22 cellular contexts compared by ENCODE assay signal in the genomic region with DNA sequence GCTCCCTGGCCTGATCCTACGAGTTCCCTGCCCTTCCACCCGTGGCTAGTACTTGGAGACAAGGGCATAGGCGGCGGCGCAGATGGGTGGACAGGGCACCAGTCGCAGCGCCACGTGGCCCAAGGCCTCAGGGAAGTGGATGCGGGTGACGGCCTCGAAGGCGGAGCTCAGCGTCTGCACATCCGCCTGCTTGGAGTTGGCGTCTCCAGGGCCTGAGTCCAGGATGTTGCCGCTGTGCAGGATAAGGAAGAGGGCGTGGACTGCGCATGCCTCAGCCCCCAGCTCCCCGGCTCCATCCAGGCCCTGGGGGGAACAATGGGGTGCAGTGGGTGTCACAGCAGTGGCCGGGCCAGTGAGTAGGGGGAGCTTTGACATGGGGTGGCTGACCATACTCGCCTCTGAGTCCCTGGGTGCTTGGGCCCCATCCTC. TPM values are rescaled to one million over a fixed set of nuclear protein-coding genes. Genes with fewer than 3 reads are reported as not detected.
A peak's percentile ranks its signal among the peaks of the same experiment; 100 is the strongest.
DNase-seq lines count a peak whose midpoint lies in the region; ATAC-seq and TF ChIP-seq lines count a peak whose summit lies in the region.
"Had no signal": no experiment of that assay in that cellular context is flagged by ENCODE, and none has a peak within 500 bp of the region (broad histone marks: within the 10 kb centered on the region; RNA-seq: fewer than 3 reads in every experiment).

No MANE protein-coding gene starts in this region.

- no peak for DNase-seq in activated T-cell treated with anti-CD3 and anti-CD28 coated beads, Interleukin-2, amount 50 U/mL, for 24 hours
- DNase-seq in activated T-cell treated with anti-CD3 and anti-CD28 coated beads, Interleukin-2, amount 50 U/mL, for 48 hours = no peak
- DNase-seq in IMR-90 (no peak), left ventricle myocardium inferior (peak; percentile 45), posterior vena cava (ENCODE audit: low spot score) (peak; percentile 81), HEK293T (ENCODE audit: extremely low spot score) (no peak), DMS79 treated with DMSO at 0.1 percent for 48 hours (lab: John Stamatoyannopoulos, UW) (no peak), NCI-H2107 (lab: John Stamatoyannopoulos, UW) (no peak)
- DNase-seq: Caco-2; CD4-positive, alpha-beta memory T cell; GM23248; H9; NCI-H1105; NCI-H2081; NCI-H446 treated with DMSO at 0.1 percent for 48 hours; NCI-H526 treated with DMSO at 0.1 percent for 48 hours; SIG-M5; SK-N-SH had no signal

- no peak for TF ChIP-seq POLR2A in IMR-90 (IDR thresholded peaks at IDR 0.05; ENCODE audit: low read depth, low read length)

- peak overlapping the region; percentile 22 for H3K27ac Mint-ChIP-seq in activated T-cell treated with anti-CD3 and anti-CD28 coated beads, Interleukin-2, amount 50 U/mL, for 24 hours
- H3K27ac Mint-ChIP-seq: H9 had no signal

- in situ Hi-C loops in IMR-90 (cut with MboI; ENCODE audit: low sequenced_read_pairs) = no loop called here

- H3K4me1 Mint-ChIP-seq in activated T-cell treated with anti-CD3 and anti-CD28 coated beads, Interleukin-2, amount 50 U/mL, for 24 hours (ENCODE audit: low read depth) = peaks cover 29% of the 10 kb centered on the region

- H3K27me3 ChIP-seq in IMR-90 (ENCODE audit: control insufficient read depth, insufficient read depth, low read length) (no peaks in the 10 kb centered on the region), left ventricle myocardium inferior (ENCODE audit: low read depth) (no peaks in the 10 kb centered on the region)

- no peaks in the 10 kb centered on the region for H4K20me1 ChIP-seq in IMR-90 (ENCODE audit: insufficient read depth, low read length)

- H4K91ac ChIP-seq in IMR-90 (ENCODE audit: insufficient read depth, low read depth, low read length) = no peak overlapping the region

- no peak for TF ChIP-seq CTCF in IMR-90 (conservative IDR thresholded peaks at IDR 0.05; ENCODE audit: low read depth, low read length)
- no peak for TF ChIP-seq CTCF in left ventricle myocardium inferior (IDR thresholded peaks at IDR 0.05; ENCODE audit: borderline replicate concordance)

- no peak overlapping the region for H3K56ac ChIP-seq in IMR-90 (ENCODE audit: extremely low read depth, insufficient read depth, low read length)

- no peak for ATAC-seq in IMR-90 (ENCODE audit: low read depth)

- no peak overlapping the region for H3K18ac ChIP-seq in IMR-90 (ENCODE audit: low read depth, low read length)

- no peak overlapping the region for H4K5ac ChIP-seq in IMR-90 (ENCODE audit: low read depth, low read length)

- no peak overlapping the region for H3K4me2 ChIP-seq in IMR-90 (ENCODE audit: low read depth, low read length)
- H3K4me2 ChIP-seq: BLaER1 treated with 17β-estradiol and CSF1 and Interleukin-3, amounts not matched to agents 10 nM and 100 nM; KMS-11; SK-N-SH had no signal

- H3K4me3 ChIP-seq in IMR-90 (ENCODE audit: insufficient read depth, low read depth, low read length) (no peak overlapping the region), left ventricle myocardium inferior (no peak overlapping the region)
- H3K4me3 ChIP-seq: BLaER1 treated with 17β-estradiol and CSF1 and Interleukin-3, amounts not matched to agents 10 nM and 100 nM; GM23248 had no signal

- H3K9ac ChIP-seq in IMR-90 (ENCODE audit: low read depth, low read length) = no peak overlapping the region
- H3K9ac ChIP-seq: BLaER1 treated with 17β-estradiol and CSF1 and Interleukin-3, amounts not matched to agents 10 nM and 100 nM; GM23248; KMS-11; SK-N-SH had no signal

- no peak overlapping the region for H2BK120ac ChIP-seq in IMR-90 (ENCODE audit: low read depth, low read length)

- H3K9me3 ChIP-seq in IMR-90 (ENCODE audit: control insufficient read depth, insufficient read depth, low read length) = no peaks in the 10 kb centered on the region
- H3K9me3 ChIP-seq in left ventricle myocardium inferior (replicated peaks) = no peaks in the 10 kb centered on the region
- H3K9me3 ChIP-seq: Caco-2, SK-N-SH had no signal

- peaks cover 4% of the 10 kb centered on the region for H3K9me1 ChIP-seq in IMR-90 (ENCODE audit: insufficient read depth, low read length)

- H3K9me3 Mint-ChIP-seq in activated T-cell treated with anti-CD3 and anti-CD28 coated beads, Interleukin-2, amount 50 U/mL, for 24 hours = no peaks in the 10 kb centered on the region
- H3K9me3 Mint-ChIP-seq: CD4-positive, alpha-beta memory T cell; H9 had no signal

- H3K4ac ChIP-seq in IMR-90 (ENCODE audit: low read depth, low read length) = no peak overlapping the region

- no peaks in the 10 kb centered on the region for H3K27me3 Mint-ChIP-seq in activated T-cell treated with anti-CD3 and anti-CD28 coated beads, Interleukin-2, amount 50 U/mL, for 24 hours
- H3K27me3 Mint-ChIP-seq: CD4-positive, alpha-beta memory T cell had no signal

- 89% methylated on average over 13 of the region's 21 CpGs; no CpG with 5 or more reads in 1 of the 2 experiments for WGBS in IMR-90 (ENCODE audit: extremely low coverage in 2 of 2, insufficient read length in 1 of 2), 2 experiments

- H2BK5ac ChIP-seq in IMR-90 (ENCODE audit: low read depth, low read length, poor library complexity, severe bottlenecking) = no peak overlapping the region

- no peak overlapping the region for H2AK9ac ChIP-seq in IMR-90 (replicated peaks; ENCODE audit: low read depth, low read length, poor library complexity)

- CTCF ChIA-PET in IMR-90 (lab: Yijun Ruan, JAX) (no interaction called here), HEK293T (lab: Yijun Ruan, JAX) (interaction anchor here (0.8 kb wide), 1 partner anchor 97 kb away, joined by 3 read pairs; a partner anchor contains a TSS)

- peaks cover 4 to 18% of the 10 kb centered on the region in 2 experiments; a peak in 3 of 4 replicates for H3K79me1 ChIP-seq in IMR-90 (ENCODE audit: low read depth in 1 of 2, low read length in 2 of 2)

- dilution Hi-C loops in IMR-90 (cut with HindIII; ENCODE audit: low sequenced_read_pairs, unreplicated experiment) = no loop called here

- no peak overlapping the region for H2BK20ac ChIP-seq in IMR-90 (ENCODE audit: low read depth, low read length)

- no TSS peak for BruUV-seq in IMR-90 (replicated peaks; lab: Mats Ljungman, UMichigan)

- no peak overlapping the region for H2BK15ac ChIP-seq in IMR-90 (ENCODE audit: low read depth, low read length)

- H3K4me1 ChIP-seq in IMR-90 (ENCODE audit: control insufficient read depth, insufficient read depth, low read length) = no peaks in the 10 kb centered on the region
- peaks cover 28% of the 10 kb centered on the region for H3K4me1 ChIP-seq in left ventricle myocardium inferior
- H3K4me1 ChIP-seq: Caco-2 had no signal

- TF ChIP-seq RAD21 in IMR-90 (IDR thresholded peaks at IDR 0.05; ENCODE audit: low read length) = no peak

- H2AFZ ChIP-seq in IMR-90 (replicated peaks; ENCODE audit: low read length, poor library complexity) = peak overlapping the region; percentile 33
- H2AFZ ChIP-seq: GM23248 had no signal

- H3K36me3 Mint-ChIP-seq in activated T-cell treated with anti-CD3 and anti-CD28 coated beads, Interleukin-2, amount 50 U/mL, for 24 hours (ENCODE audit: low read depth) = peaks cover 88% of the 10 kb centered on the region

- no peak overlapping the region for H3K4me3 Mint-ChIP-seq in activated T-cell treated with anti-CD3 and anti-CD28 coated beads, Interleukin-2, amount 50 U/mL, for 24 hours
- H3K4me3 Mint-ChIP-seq: CD4-positive, alpha-beta memory T cell; H9 had no signal

- H3K23ac ChIP-seq in IMR-90 (ENCODE audit: low read depth, low read length) = no peak overlapping the region

- H4K8ac ChIP-seq in IMR-90 (ENCODE audit: low read depth in 2 of 2, low read length in 2 of 2) = no peak overlapping the region

- H3K36me3 ChIP-seq in IMR-90 (ENCODE audit: control insufficient read depth, insufficient read depth, low read length) (peaks cover 32% of the 10 kb centered on the region), left ventricle myocardium inferior (peaks cover 67% of the 10 kb centered on the region)

- POLR2A ChIA-PET in IMR-90 (lab: Charles Lee; ENCODE audit: unreplicated experiment) (no interaction called here), HEK293T (lab: Yijun Ruan, JAX) (no interaction called here)

- H3K14ac ChIP-seq in IMR-90 (replicated peaks; ENCODE audit: low read depth, low read length) = no peak overlapping the region

- intact Hi-C loops in IMR-90 (cut with micrococcal nuclease) (no loop called here), left ventricle myocardium inferior (cut with micrococcal nuclease) (no loop called here), posterior vena cava (cut with DNase I) (no loop called here)

- no peak overlapping the region for H3K27ac ChIP-seq in IMR-90 (ENCODE audit: insufficient read depth, low read length)
- peak overlapping the region; percentile 77 for H3K27ac ChIP-seq in left ventricle myocardium inferior (replicated peaks)
- H3K27ac ChIP-seq: 22Rv1; BLaER1 treated with 17β-estradiol and CSF1 and Interleukin-3, amounts not matched to agents 10 nM and 100 nM; GM23248; KMS-11 had no signal

- no peak overlapping the region for H2AK5ac ChIP-seq in IMR-90 (ENCODE audit: low read depth, low read length)

RNA-seq across cellular contexts. Expression of a gene that starts 6.6 kb away (rescaled TPM):
- total RNA-seq in IMR-90 (2012; rRNA removed) (4.7 and 5.0 TPM in 2 replicates), left ventricle myocardium inferior (36.6 TPM), posterior vena cava (10 to 100 TPM; 31.5 to 42.7 TPM)
- 15.4 and 18.3 TPM in 2 replicates for polyA plus RNA-seq in IMR-90 (2012; rRNA removed)
- polyA plus RNA-seq in IMR-90 (2012; cell fraction: cytosol; rRNA removed) = 8.3 and 16.2 TPM in 2 replicates
- polyA plus RNA-seq in IMR-90 (2012; cell fraction: nucleus; rRNA removed; ENCODE audit: low replicate concordance) = 41.1 and 134 TPM in 2 replicates

RNA-seq across cellular contexts. Expression of a gene that starts 9.4 kb away (rescaled TPM):
- 8.1 and 9.2 TPM in 2 replicates for total RNA-seq in IMR-90 (2012; rRNA removed)
- 44.7 and 49.8 TPM in 2 replicates for polyA plus RNA-seq in IMR-90 (2012; rRNA removed)
- polyA plus RNA-seq in IMR-90 (2012; cell fraction: cytosol; rRNA removed) = 49.1 and 52.7 TPM in 2 replicates
- polyA plus RNA-seq in IMR-90 (2012; cell fraction: nucleus; rRNA removed; ENCODE audit: low replicate concordance) = 41.3 and 43.1 TPM in 2 replicates
- 66.1 TPM for total RNA-seq in left ventricle myocardium inferior
- 10 to 100 TPM; 39.7 to 40.0 TPM for total RNA-seq in posterior vena cava

RNA-seq across cellular contexts. Expression of a gene that starts 15.7 kb away (rescaled TPM):
- total RNA-seq in IMR-90 (2012; rRNA removed) (91.4 and 95.5 TPM in 2 replicates), left ventricle myocardium inferior (55.3 TPM), posterior vena cava (10 to 100 TPM; 44.4 to 50.5 TPM)
- 122 and 130 TPM in 2 replicates for polyA plus RNA-seq in IMR-90 (2012; rRNA removed)
- 119 and 146 TPM in 2 replicates for polyA plus RNA-seq in IMR-90 (2012; cell fraction: cytosol; rRNA removed)
- polyA plus RNA-seq in IMR-90 (2012; cell fraction: nucleus; rRNA removed; ENCODE audit: low replicate concordance) = 57.9 and 94.8 TPM in 2 replicates

RNA-seq across cellular contexts. Expression of a gene that starts 24.7 kb away (rescaled TPM):
- total RNA-seq in IMR-90 (2012; rRNA removed) (not detected in 2 replicates), left ventricle myocardium inferior (not detected), posterior vena cava (not detected)
- polyA plus RNA-seq in IMR-90 (2012; rRNA removed) = not detected in 2 replicates
- polyA plus RNA-seq in IMR-90 (2012; cell fraction: cytosol; rRNA removed) = not detected in 2 replicates
- polyA plus RNA-seq in IMR-90 (2012; cell fraction: nucleus; rRNA removed; ENCODE audit: low replicate concordance) = not detected in 2 replicates
- total RNA-seq: Caco-2; CD4-positive, alpha-beta memory T cell; G401; GM23248; H9 had no signal
- polyA plus RNA-seq: CD4-positive, alpha-beta memory T cell; GM23248; SK-N-SH had no signal

RNA-seq across cellular contexts. Expression of a gene that starts 29.5 kb away (rescaled TPM):
- total RNA-seq in IMR-90 (2012; rRNA removed) = 12.5 and 18.9 TPM in 2 replicates
- polyA plus RNA-seq in IMR-90 (2012; rRNA removed) = 55.0 and 64.4 TPM in 2 replicates
- 167 and 255 TPM in 2 replicates for polyA plus RNA-seq in IMR-90 (2012; cell fraction: cytosol; rRNA removed)
- polyA plus RNA-seq in IMR-90 (2012; cell fraction: nucleus; rRNA removed; ENCODE audit: low replicate concordance) = 119 and 287 TPM in 2 replicates
- 87.5 TPM for total RNA-seq in left ventricle myocardium inferior
- 10 to 100 TPM; 31.0 to 35.9 TPM for total RNA-seq in posterior vena cava

Comparison
In these comparisons a context has a peak if more than half of its experiments do, and no peak if none do; other contexts are left out.
1. DNase-seq: peak in left ventricle myocardium inferior (single experiment) and posterior vena cava (single experiment); none in activated T-cell treated with anti-CD3 and anti-CD28 coated beads, Interleukin-2, amount 50 U/mL, for 24 hours (single experiment), activated T-cell treated with anti-CD3 and anti-CD28 coated beads, Interleukin-2, amount 50 U/mL, for 48 hours (0 of 2), IMR-90 (single experiment), HEK293T (single experiment), DMS79 treated with DMSO at 0.1 percent for 48 hours (single experiment) and NCI-H2107 (single experiment).